10 cellular contexts compared by ENCODE assay signal in the genomic region with DNA sequence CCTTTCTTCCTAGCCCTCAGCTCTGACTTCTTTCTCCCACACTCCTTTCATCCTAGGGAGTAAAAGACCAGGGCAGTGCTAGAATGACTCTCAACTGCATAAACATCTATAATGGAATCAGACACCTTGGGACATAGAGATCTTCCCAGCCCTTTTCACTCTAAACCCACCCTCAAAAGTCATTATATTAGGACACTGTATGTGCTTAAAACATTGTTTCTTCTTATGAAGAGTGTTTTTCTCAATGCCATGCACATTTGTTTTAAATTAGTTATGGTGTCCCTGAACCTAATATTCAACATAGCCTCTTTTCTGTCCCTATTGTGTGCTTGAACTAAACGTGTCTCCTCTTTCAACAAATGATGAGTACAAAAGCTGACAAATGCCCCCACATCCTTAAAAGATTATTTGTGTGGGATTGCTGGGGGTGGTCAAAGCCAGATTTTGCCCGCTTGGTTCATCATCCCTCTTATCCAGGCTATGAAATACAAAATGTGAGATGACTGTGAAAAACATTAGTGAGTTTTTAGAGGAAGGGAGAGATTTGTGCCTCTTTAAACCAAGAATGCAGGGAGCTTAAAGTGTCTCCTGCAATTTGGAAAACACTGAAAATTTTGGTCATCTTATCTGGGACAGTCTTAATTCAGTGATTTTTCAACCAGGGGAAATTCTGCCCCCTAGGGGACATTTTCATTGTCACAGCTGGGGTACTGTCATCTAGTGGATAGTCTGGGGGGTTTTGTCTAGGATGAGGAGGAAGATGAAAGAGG. TPM values are rescaled to one million over a fixed set of nuclear protein-coding genes. Genes with fewer than 3 reads are reported as not detected.
DNase-seq lines count a peak whose midpoint lies in the region; ATAC-seq, FAIRE-seq and TF ChIP-seq lines count a peak whose summit lies in the region.
"Had no signal": no experiment of that assay in that cellular context is flagged by ENCODE, and none has a peak within 500 bp of the region (broad histone marks: within the 10 kb centered on the region; RNA-seq: fewer than 3 reads in every experiment).

No MANE protein-coding gene starts in this region.

- no peaks in the 10 kb centered on the region for H3K27me3 ChIP-seq in H7 (ENCODE audit: control insufficient read depth, insufficient read depth, low read length)

- no peaks in the 10 kb centered on the region for H3K36me3 ChIP-seq in H7 (replicated peaks; ENCODE audit: control insufficient read depth, insufficient read depth, low read length)
- no peaks in the 10 kb centered on the region for H3K36me3 ChIP-seq in SK-N-MC (ENCODE audit: insufficient read depth, low read length)

- no peak for FAIRE-seq in urothelium cell line (lab: Jason Lieb, UNC)

- ATAC-seq in omental fat pad (ENCODE audit: low FRiP score), result no peak

- H3K4me3 ChIP-seq in H7 (ENCODE audit: insufficient read depth, low read depth, low read length) (no peak overlapping the region), SK-N-MC (no peak overlapping the region), foreskin fibroblast (ENCODE audit: low read depth in 1 of 2, low read length in 2 of 2) (no peak overlapping the region)

- DNase-seq in EL (peak; percentile 43), H7 (peak; percentile 40), SK-N-MC (ENCODE audit: low read depth, low spot score) (peak; percentile 52), foreskin fibroblast (peak; percentile 7 to 59), urothelium cell line (ENCODE audit: low spot score) (peak; percentile 20), omental fat pad (ENCODE audit: low spot score) (no peak)
- no peak for DNase-seq in activated effector memory CD4-positive, alpha-beta T cell treated with anti-CD3 and anti-CD28 coated beads, Interleukin-2, amount 50 U/mL, for 16 hours
- DNase-seq in activated CD8-positive, alpha-beta memory T cell treated with anti-CD3 and anti-CD28 coated beads, Interleukin-2, amount 50 U/mL, for 48 hours, result no peak

- peak overlapping the region; percentile 63; the same call in 1 of the 2 replicates for H3K27ac ChIP-seq in SK-N-MC

- TF ChIP-seq CTCF in foreskin fibroblast (IDR thresholded peaks at IDR 0.05; ENCODE audit: low read depth, low read length) (peak; percentile 59), omental fat pad (IDR thresholded peaks at IDR 0.05) (no peak)

- H3K9ac ChIP-seq in SK-N-MC (ENCODE audit: insufficient read length), result no peak overlapping the region

- no peaks in the 10 kb centered on the region for H3K9me3 ChIP-seq in SK-N-MC (ENCODE audit: low read depth, low read length)

RNA-seq across cellular contexts. Expression of gene SERPINB5, which starts 29.0 kb away (rescaled TPM):
- total RNA-seq in H7 (2014; rRNA removed; shearing (Covaris generic)), result 0.07 and 0.28 TPM in 2 replicates
- total RNA-seq in omental fat pad, result not detected
- total RNA-seq: T-helper 2 cell treated with Interferon-gamma antibody and Interleukin-4, amounts not matched to agents 100 ng/mL and 5 ng/mL, for 36 hours had no signal

RNA-seq across cellular contexts. Expression of gene SERPINB12, which starts 36.4 kb away (rescaled TPM):
- total RNA-seq in H7 (2014; rRNA removed; shearing (Covaris generic)), result not detected in 2 replicates
- total RNA-seq in omental fat pad, result not detected
- total RNA-seq: pulmonary artery endothelial cell; T-helper 2 cell treated with Interferon-gamma antibody and Interleukin-4, amounts not matched to agents 100 ng/mL and 5 ng/mL, for 36 hours had no signal

Comparison
In these comparisons a context has a peak if more than half of its experiments do, and no peak if none do; other contexts are left out.
1. DNase-seq: peak in EL (single experiment), H7 (single experiment), SK-N-MC (single experiment), foreskin fibroblast (2 of 2) and urothelium cell line (single experiment); none in activated effector memory CD4-positive, alpha-beta T cell treated with anti-CD3 and anti-CD28 coated beads, Interleukin-2, amount 50 U/mL, for 16 hours (single experiment), activated CD8-positive, alpha-beta memory T cell treated with anti-CD3 and anti-CD28 coated beads, Interleukin-2, amount 50 U/mL, for 48 hours (single experiment) and omental fat pad (single experiment).